8 cellular contexts compared by ENCODE assay signal in the genomic region with DNA sequence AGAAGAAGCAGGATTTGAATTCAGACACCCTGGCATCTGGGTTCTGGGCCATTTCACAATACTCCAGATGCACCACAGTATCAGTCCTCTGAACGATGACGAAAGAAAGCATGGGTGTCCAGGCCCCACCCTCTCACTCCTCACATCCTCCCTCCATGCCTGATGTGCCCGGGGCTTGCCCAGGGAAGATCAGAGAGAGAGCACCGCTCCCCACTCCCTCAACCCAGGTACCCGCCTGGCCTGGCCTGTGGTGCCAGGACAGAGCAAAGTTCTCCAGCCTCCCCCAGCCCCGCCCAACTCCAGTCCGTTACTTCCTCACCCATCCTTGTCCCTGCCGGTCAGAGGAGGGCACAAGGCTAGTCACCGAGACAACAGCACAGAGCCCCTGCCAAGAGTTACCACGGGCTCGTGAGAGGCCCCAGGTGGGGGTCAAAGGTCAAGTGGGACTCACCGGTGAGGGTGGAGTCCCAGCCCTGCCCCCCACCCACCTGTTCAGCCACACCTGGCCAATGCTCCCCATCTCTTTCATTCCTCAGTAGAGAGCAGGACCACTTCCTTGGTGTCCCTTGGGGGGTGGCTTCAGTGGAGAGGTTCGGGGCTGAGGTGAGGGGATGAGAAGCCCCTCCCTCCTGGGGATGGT. TPM values are rescaled to one million over a fixed set of nuclear protein-coding genes. Genes with fewer than 3 reads are reported as not detected.
DNase-seq lines count a peak whose midpoint lies in the region; ATAC-seq and TF ChIP-seq lines count a peak whose summit lies in the region.

No MANE protein-coding gene starts in this region.

- WGBS in upper lobe of left lung, 2 donors = 4 to 20% methylated on average over 8 to 10 of the region's 13 CpGs

- H3K9me3 Mint-ChIP-seq in mesothelial cell of epicardium = no peaks in the 10 kb centered on the region

- H3K27me3 ChIP-seq in duodenal mucosa (ENCODE audit: control insufficient read depth in 1 of 2, insufficient read depth in 2 of 2, low read length in 2 of 2) = no peaks in the 10 kb centered on the region
- no peaks in the 10 kb centered on the region for H3K27me3 ChIP-seq in upper lobe of left lung

- TF ChIP-seq EP300 in upper lobe of left lung (IDR thresholded peaks at IDR 0.05) = peak in 1 of 4 donors; percentile 26

- H3K36me3 Mint-ChIP-seq in mesothelial cell of epicardium = no peaks in the 10 kb centered on the region

- no peaks in the 10 kb centered on the region for H3K36me3 ChIP-seq in duodenal mucosa (ENCODE audit: control insufficient read depth in 1 of 2, insufficient read depth in 2 of 2, low read length in 2 of 2)
- no peaks in the 10 kb centered on the region for H3K36me3 ChIP-seq in upper lobe of left lung

- TF ChIP-seq CTCF in mesothelial cell of epicardium (IDR thresholded peaks at IDR 0.05; ENCODE audit: unreplicated experiment) (no peak), upper lobe of left lung (IDR thresholded peaks at IDR 0.05) (no peak)

- H3K27me3 Mint-ChIP-seq in mesothelial cell of epicardium (ENCODE audit: low read depth) = no peaks in the 10 kb centered on the region

- peak; percentile 78 for DNase-seq in activated CD8-positive, alpha-beta memory T cell treated with anti-CD3 and anti-CD28 coated beads for 24 hours
- no peak for DNase-seq in activated CD8-positive, alpha-beta memory T cell treated with anti-CD3 and anti-CD28 coated beads, Interleukin-2, amount 50 U/mL, for 48 hours
- DNase-seq in T-helper 2 cell (peak in 4 of 5 experiments; percentile 41 to 77 (median 64)), mesothelial cell of epicardium (ENCODE audit: low spot score in 2 of 2, unreplicated experiment in 2 of 2) (peak in 1 of 2 experiments; percentile 16), upper lobe of left lung (peak; percentile 58 to 64), middle frontal gyrus (ENCODE audit: extremely low spot score, low spot score) (no peak), NCI-H1930 (lab: John Stamatoyannopoulos, UW) (no peak)

- H3K27ac Mint-ChIP-seq in mesothelial cell of epicardium = peak overlapping the region; percentile 98

- peak in 1 of 2 donors; percentile 77 for ATAC-seq in upper lobe of left lung (ENCODE audit: low FRiP score in 2 of 2)

- TF ChIP-seq POLR2A in upper lobe of left lung (IDR thresholded peaks at IDR 0.05) = peak in 2 of 4 donors; percentile 7 to 14

- H3K4me3 ChIP-seq in duodenal mucosa (ENCODE audit: low read depth in 1 of 2, low read length in 2 of 2) (peak overlapping the region; percentile 44 to 60), upper lobe of left lung (peak overlapping the region in 3 of 4 donors; percentile 14 to 89 (median 23))

- peaks cover 91 to 97% of the 10 kb centered on the region in 2 donors for H3K4me1 ChIP-seq in duodenal mucosa (ENCODE audit: control insufficient read depth in 1 of 2, insufficient read depth in 2 of 2, low read length in 2 of 2)
- H3K4me1 ChIP-seq in upper lobe of left lung = peaks cover 95 to 100% (median 99%) of the 10 kb centered on the region in 4 donors

- peak overlapping the region; percentile 16 to 53 for H3K9ac ChIP-seq in duodenal mucosa (ENCODE audit: low read depth in 1 of 2, low read length in 2 of 2)

- peak overlapping the region; percentile 60 for H3K4me3 Mint-ChIP-seq in mesothelial cell of epicardium

- H3K27ac ChIP-seq in duodenal mucosa (ENCODE audit: low read depth, low read length) (peak overlapping the region; percentile 90), upper lobe of left lung (peak overlapping the region; percentile 94 to 98 (median 97))

- no peaks in the 10 kb centered on the region for H3K9me3 ChIP-seq in duodenal mucosa (ENCODE audit: control insufficient read depth in 1 of 2, low read length in 2 of 2)
- H3K9me3 ChIP-seq in upper lobe of left lung = no peaks in the 10 kb centered on the region

- H3K4me1 Mint-ChIP-seq in mesothelial cell of epicardium = peaks cover 88% of the 10 kb centered on the region

RNA-seq across cellular contexts. Expression of a gene that starts 8.1 kb away (rescaled TPM):
- total RNA-seq in mesothelial cell of epicardium = 88.6 to 92.4 TPM (median 91.7 TPM) in 3 replicates
- total RNA-seq in upper lobe of left lung = 10 to 100 TPM; 28.7 to 70.2 (median 66.4) TPM

RNA-seq across cellular contexts. Expression of a gene that starts 33.9 kb away (rescaled TPM):
- not detected in 3 replicates for total RNA-seq in mesothelial cell of epicardium
- under 1 TPM in 4 of 6 donors, not detected in 2; under 0.01 to 0.17 (median 0.16) TPM for total RNA-seq in upper lobe of left lung

RNA-seq across cellular contexts. Expression of a gene that starts 38.5 kb away (rescaled TPM):
- total RNA-seq in mesothelial cell of epicardium (2.2 to 3.0 TPM (median 2.7 TPM) in 3 replicates), upper lobe of left lung (not detected)

RNA-seq across cellular contexts. Expression of a gene that starts 54.0 kb away (rescaled TPM):
- total RNA-seq in mesothelial cell of epicardium (not detected in 3 replicates), upper lobe of left lung (not detected)

Comparison
In these comparisons a context has a peak if more than half of its experiments do, and no peak if none do; other contexts are left out.
1. DNase-seq: peak in activated CD8-positive, alpha-beta memory T cell treated with anti-CD3 and anti-CD28 coated beads for 24 hours (single experiment), T-helper 2 cell (4 of 5) and upper lobe of left lung (2 of 2); none in activated CD8-positive, alpha-beta memory T cell treated with anti-CD3 and anti-CD28 coated beads, Interleukin-2, amount 50 U/mL, for 48 hours (single experiment), middle frontal gyrus (single experiment) and NCI-H1930 (0 of 2).